Comparison of ENCODE assay signal across 8 cellular contexts in genomic region chr19:58305065-58305931, GRCh38. TPM values are rescaled to one million over a fixed set of nuclear protein-coding genes. Genes with fewer than 3 reads are reported as not detected.
DNase-seq lines count a peak whose midpoint lies in the region; ATAC-seq and TF ChIP-seq lines count a peak whose summit lies in the region.

Gene ERVK3-1, plus strand, starts transcription at chr19:58305377. Its CDS starts 6,792 bp downstream, at chr19:58312169.

- H3K9me2 ChIP-seq in PC-3 (replicated peaks; ENCODE audit: low read length) = no peaks in the 10 kb centered on the region

- H3K4me1 ChIP-seq in PC-3 (ENCODE audit: insufficient read depth, low read length) (peaks cover 8% of the 10 kb centered on the region), mucosa of stomach (ENCODE audit: control insufficient read depth, insufficient read depth, low read length) (peaks cover 4% of the 10 kb centered on the region)

- H2AFZ ChIP-seq in PC-3 (ENCODE audit: low read length) = peak within 1 kb of the TSS; percentile 84

- peak; percentile 19; the same call in 1 of the 2 replicates for TF ChIP-seq EP300 in Ishikawa (IDR thresholded peaks at IDR 0.05; ENCODE audit: borderline replicate concordance)

- peak within 1 kb of the TSS; percentile 8 for H3K27ac ChIP-seq in PC-3 (ENCODE audit: low read length)

- H3K79me2 ChIP-seq in PC-3 (ENCODE audit: low read length) = peaks cover 28% of the 10 kb centered on the region

- no TSS peak for BruUV-seq in PC-3 (replicated peaks; lab: Mats Ljungman, UMichigan)

- H3K4me3 ChIP-seq in PC-3 (ENCODE audit: low read length) (peak within 1 kb of the TSS; percentile 81), epithelial cell of proximal tubule (ENCODE audit: low read depth, low read length) (peak within 1 kb of the TSS; percentile 75), mucosa of stomach (ENCODE audit: low read length) (peak within 1 kb of the TSS; percentile 94)

- ATAC-seq in GM21576 (IDR thresholded peaks at IDR 0.05; ENCODE audit: unreplicated experiment) (peak; percentile 96), PC-3 (peak; percentile 100)

- H3F3A ChIP-seq in PC-3 (ENCODE audit: low read length, unreplicated experiment) = no peaks in the 10 kb centered on the region

- intact Hi-C loops in PC-3 (cut with micrococcal nuclease) = loop anchor here (1.0 to 2.0 kb wide), 4 partner anchors 21 to 161 kb away; partner anchors contain the start of genes ZNF8, ZNF837 and ZSCAN22

- no peak for TF ChIP-seq RAD21 in Ishikawa (IDR thresholded peaks at IDR 0.05; ENCODE audit: low read depth)

- POLR2A ChIA-PET in PC-3 (lab: Charles Lee; ENCODE audit: unreplicated experiment) = interaction anchor here (0.5 to 1.1 kb wide), 3 partner anchors 20 to 818 kb away, joined by 3 read pairs; partner anchors contain the start of genes ZNF324B and ZNF419

- CTCF ChIA-PET in PC-3 (lab: Charles Lee) = no interaction called here

- H4K20me1 ChIP-seq in PC-3 (ENCODE audit: low read length) = no peaks in the 10 kb centered on the region

- H3K27me3 ChIP-seq in PC-3 (ENCODE audit: low read length) (no peaks in the 10 kb centered on the region), mucosa of stomach (ENCODE audit: control insufficient read depth, insufficient read depth, low read length) (no peaks in the 10 kb centered on the region)

- peak; percentile 97 for DNase-seq in DMS114 treated with DMSO at 0.1 percent for 48 hours (lab: John Stamatoyannopoulos, UW; ENCODE audit: unreplicated experiment)
- peak; percentile 98 for DNase-seq in PC-3
- DNase-seq in activated T-cell treated with anti-CD3 and anti-CD28 coated beads for 48 hours (ENCODE audit: low read depth) = peak; percentile 92
- peak; percentile 72 for DNase-seq in epithelial cell of proximal tubule (ENCODE audit: low read depth)
- peak; percentile 79 to 87 for DNase-seq in stimulated activated CD8-positive, alpha-beta memory T cell treated with anti-CD3 and anti-CD28 coated beads, Interleukin-7, amount 100 ng/mL, for 1 hour (ENCODE audit: low read depth in 2 of 2)

- TF ChIP-seq CTCF in PC-3 (conservative IDR thresholded peaks at IDR 0.05; ENCODE audit: low read depth, low read length) = no peak
- TF ChIP-seq CTCF in epithelial cell of proximal tubule (conservative IDR thresholded peaks at IDR 0.05; ENCODE audit: low read depth, low read length) = no peak

- H3K9ac ChIP-seq in PC-3 (ENCODE audit: low read length) = peak within 1 kb of the TSS; percentile 77
- H3K9ac ChIP-seq in mucosa of stomach (ENCODE audit: low read length) = peak within 1 kb of the TSS; percentile 83

- H3K4me2 ChIP-seq in PC-3 (ENCODE audit: low read length) = peak within 1 kb of the TSS; percentile 80

- H3K9me3 ChIP-seq in PC-3 (ENCODE audit: low read length) = no peaks in the 10 kb centered on the region
- no peaks in the 10 kb centered on the region for H3K9me3 ChIP-seq in mucosa of stomach (ENCODE audit: control insufficient read depth, low read length)

- H3K36me3 ChIP-seq in PC-3 (ENCODE audit: low read depth, low read length) = peaks cover 58% of the 10 kb centered on the region
- no peaks in the 10 kb centered on the region for H3K36me3 ChIP-seq in mucosa of stomach (ENCODE audit: control insufficient read depth, insufficient read depth, low read length)

TF ChIP-seq in Ishikawa, 13 proteins besides CTCF, POLR2A, EP300 and RAD21:
- TF ChIP-seq TEAD4 (IDR thresholded peaks at IDR 0.05) (no peak), USF1 (IDR thresholded peaks at IDR 0.05) (peak; percentile 69), TAF1 (IDR thresholded peaks at IDR 0.05; ENCODE audit: low read depth) (peak; percentile 90), FOXM1 (IDR thresholded peaks at IDR 0.05; ENCODE audit: borderline replicate concordance, low read depth) (no peak), EGR1 (IDR thresholded peaks at IDR 0.05) (peak; percentile 35; the same call in 1 of the 2 replicates), TCF12 (IDR thresholded peaks at IDR 0.05; ENCODE audit: low read depth) (peak; percentile 51), YY1 (IDR thresholded peaks at IDR 0.05; ENCODE audit: low read depth) (peak; percentile 86), REST (IDR thresholded peaks at IDR 0.05; ENCODE audit: low read depth) (no peak), MAX (IDR thresholded peaks at IDR 0.05) (peak; percentile 81), ZBTB7A (IDR thresholded peaks at IDR 0.05; ENCODE audit: low read depth) (no peak), NFIC (IDR thresholded peaks at IDR 0.05) (no peak), CREB1 (IDR thresholded peaks at IDR 0.05; ENCODE audit: low read depth) (peak; percentile 71), CEBPB (IDR thresholded peaks at IDR 0.05) (no peak)

RNA-seq across cellular contexts. Expression of gene ERVK3-1, which starts in this region (rescaled TPM):
- total RNA-seq in PC-3 (2014; rRNA removed) (104 and 116 TPM in 2 replicates), epithelial cell of proximal tubule (40.4 and 51.0 TPM in 2 replicates)

Comparison
In these comparisons a context has a peak if more than half of its experiments do, and no peak if none do; other contexts are left out.
1. Peak in every context shown above with its lines: DNase-seq, ATAC-seq, H3K4me3 ChIP-seq and H3K27ac ChIP-seq.